ENCODE assay signal across 8 cellular contexts in genomic region chr10:37975407-37975991, GRCh38. TPM values are rescaled to one million over a fixed set of nuclear protein-coding genes. Genes with fewer than 3 reads are reported as not detected.
A peak's percentile ranks its signal among the peaks of the same experiment; 100 is the strongest.
DNase-seq lines count a peak whose midpoint lies in the region; ATAC-seq and FAIRE-seq lines count a peak whose summit lies in the region.

No MANE protein-coding gene starts in this region.

- no peak for ATAC-seq in HG02642 (IDR thresholded peaks at IDR 0.05; ENCODE audit: poor library complexity, unreplicated experiment)
- ATAC-seq in HG03097 (IDR thresholded peaks at IDR 0.05; ENCODE audit: low FRiP score, unreplicated experiment), result no peak

- no peak for FAIRE-seq in urothelium cell line (lab: Jason Lieb, UNC)

- intact Hi-C loops in activated T-helper 2 cell treated with anti-CD3 and anti-CD28 coated beads, Interferon-gamma antibody, Interleukin-2, Interleukin-4, amounts not matched to agents 10 μg/mL and 5 μg/mL and 100 μg/mL, durations not matched to agents 14 hours and 24 hours and 36 hours (cut with micrococcal nuclease), result loop anchor here (10.0 kb wide), 1 partner anchor 389 kb away; no protein-coding TSS in a partner anchor

- peak overlapping the region; percentile 97 for H3K27ac Mint-ChIP-seq in activated T-helper 2 cell treated with anti-CD3 and anti-CD28 coated beads, Interferon-gamma antibody, Interleukin-2, Interleukin-4, amounts not matched to agents 10 μg/mL and 5 μg/mL and 100 μg/mL, durations not matched to agents 14 hours and 24 hours and 36 hours

- DNase-seq in EH (ENCODE audit: low read depth) (peak; percentile 43), Kasumi-1 (lab: John Stamatoyannopoulos, UW) (peak; percentile 43 to 44), hepatic stellate cell (ENCODE audit: low spot score) (peak; percentile 25), skeletal muscle cell (ENCODE audit: low read depth) (no peak), urothelium cell line (ENCODE audit: low spot score) (no peak)
- no peak for DNase-seq in activated T-helper 2 cell treated with anti-CD3 and anti-CD28 coated beads, Interferon-gamma antibody, Interleukin-2, Interleukin-4, amounts not matched to agents 10 μg/mL and 5 μg/mL and 100 μg/mL, durations not matched to agents 14 hours and 24 hours and 36 hours (ENCODE audit: low spot score)

- H3K36me3 Mint-ChIP-seq in activated T-helper 2 cell treated with anti-CD3 and anti-CD28 coated beads, Interferon-gamma antibody, Interleukin-2, Interleukin-4, amounts not matched to agents 10 μg/mL and 5 μg/mL and 100 μg/mL, durations not matched to agents 14 hours and 24 hours and 36 hours (ENCODE audit: low read depth), result peaks cover 42% of the 10 kb centered on the region

- H3K9me3 Mint-ChIP-seq in activated T-helper 2 cell treated with anti-CD3 and anti-CD28 coated beads, Interferon-gamma antibody, Interleukin-2, Interleukin-4, amounts not matched to agents 10 μg/mL and 5 μg/mL and 100 μg/mL, durations not matched to agents 14 hours and 24 hours and 36 hours, result peaks cover 16% of the 10 kb centered on the region

- no peaks in the 10 kb centered on the region for H3K27me3 Mint-ChIP-seq in activated T-helper 2 cell treated with anti-CD3 and anti-CD28 coated beads, Interferon-gamma antibody, Interleukin-2, Interleukin-4, amounts not matched to agents 10 μg/mL and 5 μg/mL and 100 μg/mL, durations not matched to agents 14 hours and 24 hours and 36 hours (ENCODE audit: low read depth)

- H3K4me1 Mint-ChIP-seq in activated T-helper 2 cell treated with anti-CD3 and anti-CD28 coated beads, Interferon-gamma antibody, Interleukin-2, Interleukin-4, amounts not matched to agents 10 μg/mL and 5 μg/mL and 100 μg/mL, durations not matched to agents 14 hours and 24 hours and 36 hours (ENCODE audit: low read depth), result peaks cover 19% of the 10 kb centered on the region

- peak overlapping the region; percentile 88 for H3K4me3 ChIP-seq in skeletal muscle cell (ENCODE audit: low read depth, low read length)

- H3K4me3 Mint-ChIP-seq in activated T-helper 2 cell treated with anti-CD3 and anti-CD28 coated beads, Interferon-gamma antibody, Interleukin-2, Interleukin-4, amounts not matched to agents 10 μg/mL and 5 μg/mL and 100 μg/mL, durations not matched to agents 14 hours and 24 hours and 36 hours (ENCODE audit: low read depth), result peak overlapping the region; percentile 91

RNA-seq across cellular contexts. Expression of gene ZNF25, which starts 0.9 kb away (rescaled TPM):
- 7.2 and 9.0 TPM in 2 replicates for total RNA-seq in activated T-helper 2 cell treated with anti-CD3 and anti-CD28 coated beads, Interferon-gamma antibody, Interleukin-2, Interleukin-4, amounts not matched to agents 10 μg/mL and 5 μg/mL and 100 μg/mL, durations not matched to agents 14 hours and 24 hours and 36 hours

RNA-seq across cellular contexts. Expression of gene ZNF33A, which starts 35.0 kb away (rescaled TPM):
- 19.5 and 20.3 TPM in 2 replicates for total RNA-seq in activated T-helper 2 cell treated with anti-CD3 and anti-CD28 coated beads, Interferon-gamma antibody, Interleukin-2, Interleukin-4, amounts not matched to agents 10 μg/mL and 5 μg/mL and 100 μg/mL, durations not matched to agents 14 hours and 24 hours and 36 hours

Comparison
In these comparisons a context has a peak if more than half of its experiments do, and no peak if none do; other contexts are left out.
1. DNase-seq: peak in EH (single experiment), Kasumi-1 (2 of 2) and hepatic stellate cell (single experiment); none in activated T-helper 2 cell treated with anti-CD3 and anti-CD28 coated beads, Interferon-gamma antibody, Interleukin-2, Interleukin-4, amounts not matched to agents 10 μg/mL and 5 μg/mL and 100 μg/mL, durations not matched to agents 14 hours and 24 hours and 36 hours (single experiment), skeletal muscle cell (single experiment) and urothelium cell line (single experiment).